Comparison of ENCODE assay signal across 13 cellular contexts in the genomic region with DNA sequence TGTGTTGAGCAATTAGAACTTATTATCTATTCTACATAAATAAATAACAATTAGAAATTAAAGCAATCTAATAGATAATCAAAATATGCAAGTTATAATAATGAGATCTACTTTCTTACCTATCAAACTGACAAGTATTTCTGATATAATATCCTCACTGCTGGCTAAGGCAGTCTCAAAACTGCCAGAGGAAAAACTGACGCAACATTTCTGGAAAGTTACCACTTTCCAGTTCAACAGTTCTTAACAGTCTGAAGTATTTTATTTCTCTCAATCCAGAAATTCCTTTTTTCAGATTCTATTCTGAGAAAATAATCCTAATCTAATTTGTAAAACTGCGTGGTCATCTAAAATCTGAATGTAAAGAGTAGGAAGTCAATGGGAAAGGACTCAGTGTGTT.
"Had no signal": no experiment of that assay in that cellular context is flagged by ENCODE, and none has a peak within 500 bp of the region (broad histone marks: within the 10 kb centered on the region; RNA-seq: fewer than 3 reads in every experiment).

No MANE protein-coding gene starts in this region.

- DNase-seq: activated naive CD4-positive, alpha-beta T cell treated with anti-CD3 and anti-CD28 coated beads, Interleukin-2, amount 10 ng/mL, durations not matched to agents 7 days and 5 days; brain microvascular endothelial cell; effector memory CD4-positive, alpha-beta T cell; kidney; pancreas; spleen; stimulated activated CD4-positive, alpha-beta T cell treated with anti-CD3 and anti-CD28 coated beads, Interleukin-1b, Interleukin-23, amount 100 ng/mL, for 48 hours; T-helper 17 cell; upper lobe of right lung had no signal

- H3K27ac ChIP-seq: brain microvascular endothelial cell, pancreas, spleen, upper lobe of right lung had no signal

- H3K9me3 Mint-ChIP-seq: activated naive CD4-positive, alpha-beta T cell treated with anti-CD3 and anti-CD28 coated beads, Interleukin-2, amount 10 ng/mL, durations not matched to agents 7 days and 5 days; activated T-helper 2 cell treated with anti-CD3 and anti-CD28 coated beads, Interferon-gamma antibody, Interleukin-2, Interleukin-4, amounts not matched to agents 10 μg/mL and 5 μg/mL and 100 μg/mL, durations not matched to agents 14 hours and 24 hours and 36 hours; neural crest cell had no signal

- ATAC-seq: activated CD4-positive, CD25-positive, alpha-beta regulatory T cell treated with anti-CD3 and anti-CD28 coated beads, Interleukin-2, amount 50 U/mL, for 24 hours; pancreas; stimulated activated memory B cell treated with anti-CD40 and anti-IgM and Interleukin-4, amounts not matched to agents 10 μg/mL and 1 μg/mL and 100 μg/mL, for 72 hours; T-helper 17 cell; upper lobe of right lung had no signal

- H3K27me3 ChIP-seq: brain microvascular endothelial cell, pancreas, spleen, upper lobe of right lung had no signal

- H3K9me3 ChIP-seq: pancreas, upper lobe of right lung had no signal

- H3K36me3 Mint-ChIP-seq: activated naive CD4-positive, alpha-beta T cell treated with anti-CD3 and anti-CD28 coated beads, Interleukin-2, amount 10 ng/mL, durations not matched to agents 7 days and 5 days; stimulated activated memory B cell treated with anti-CD40 and anti-IgM and Interleukin-4, amounts not matched to agents 10 μg/mL and 1 μg/mL and 100 μg/mL, for 72 hours had no signal

- H3K4me3 Mint-ChIP-seq: activated naive CD4-positive, alpha-beta T cell treated with anti-CD3 and anti-CD28 coated beads, Interleukin-2, amount 10 ng/mL, durations not matched to agents 7 days and 5 days; neural crest cell; stimulated activated memory B cell treated with anti-CD40 and anti-IgM and Interleukin-4, amounts not matched to agents 10 μg/mL and 1 μg/mL and 100 μg/mL, for 72 hours; T-helper 17 cell had no signal

- H3K4me1 ChIP-seq: pancreas, spleen, upper lobe of right lung had no signal

- H3K4me3 ChIP-seq: pancreas, spleen, upper lobe of right lung had no signal

- H3K4me1 Mint-ChIP-seq: activated naive CD4-positive, alpha-beta T cell treated with anti-CD3 and anti-CD28 coated beads, Interleukin-2, amount 10 ng/mL, durations not matched to agents 7 days and 5 days; neural crest cell; stimulated activated memory B cell treated with anti-CD40 and anti-IgM and Interleukin-4, amounts not matched to agents 10 μg/mL and 1 μg/mL and 100 μg/mL, for 72 hours; T-helper 17 cell had no signal

- H3K27me3 Mint-ChIP-seq: activated naive CD4-positive, alpha-beta T cell treated with anti-CD3 and anti-CD28 coated beads, Interleukin-2, amount 10 ng/mL, durations not matched to agents 7 days and 5 days; stimulated activated memory B cell treated with anti-CD40 and anti-IgM and Interleukin-4, amounts not matched to agents 10 μg/mL and 1 μg/mL and 100 μg/mL, for 72 hours; T-helper 17 cell had no signal

- H3K36me3 ChIP-seq: brain microvascular endothelial cell, pancreas, spleen, upper lobe of right lung had no signal

- H3K27ac Mint-ChIP-seq: activated naive CD4-positive, alpha-beta T cell treated with anti-CD3 and anti-CD28 coated beads, Interleukin-2, amount 10 ng/mL, durations not matched to agents 7 days and 5 days; activated T-helper 2 cell treated with anti-CD3 and anti-CD28 coated beads, Interferon-gamma antibody, Interleukin-2, Interleukin-4, amounts not matched to agents 10 μg/mL and 5 μg/mL and 100 μg/mL, durations not matched to agents 14 hours and 24 hours and 36 hours; stimulated activated memory B cell treated with anti-CD40 and anti-IgM and Interleukin-4, amounts not matched to agents 10 μg/mL and 1 μg/mL and 100 μg/mL, for 72 hours; T-helper 17 cell had no signal
